In genomic region chr20:24488800-24489175, GRCh38 we compare ENCODE assay signal across 18 cellular contexts. TPM values are rescaled to one million over a fixed set of nuclear protein-coding genes. Genes with fewer than 3 reads are reported as not detected.
DNase-seq lines count a peak whose midpoint lies in the region; ATAC-seq and TF ChIP-seq lines count a peak whose summit lies in the region.
"Had no signal": no experiment of that assay in that cellular context is flagged by ENCODE, and none has a peak within 500 bp of the region (broad histone marks: within the 10 kb centered on the region; RNA-seq: fewer than 3 reads in every experiment).

No MANE protein-coding gene starts in this region.

- H2AK5ac ChIP-seq in H9 (ENCODE audit: insufficient read length, low read length): no peak overlapping the region

- H3K27me3 Mint-ChIP-seq in H9 (ENCODE audit: low read depth): peaks cover 1% of the 10 kb centered on the region; the same call in 1 of the 2 replicates
- peaks cover under 1% of the 10 kb centered on the region for H3K27me3 Mint-ChIP-seq in chondrocyte (ENCODE audit: low read depth)
- H3K27me3 Mint-ChIP-seq in stimulated activated memory B cell treated with anti-CD40 and anti-IgM and Interleukin-4, amounts not matched to agents 10 μg/mL and 1 μg/mL and 100 μg/mL, for 72 hours: no peaks in the 10 kb centered on the region

- no peaks in the 10 kb centered on the region for H3K36me3 ChIP-seq in spleen
- no peaks in the 10 kb centered on the region for H3K36me3 ChIP-seq in right atrium auricular region
- H3K36me3 ChIP-seq: BLaER1 had no signal

- no peak overlapping the region for H3K18ac ChIP-seq in H9 (ENCODE audit: insufficient read length, low read depth, low read length)

- H2BK5ac ChIP-seq in H9 (ENCODE audit: insufficient read length, low read length): no peak overlapping the region

- H3K27me3 ChIP-seq in H9 (ENCODE audit: insufficient read depth, low read length) (no peaks in the 10 kb centered on the region), spleen (replicated peaks in 1 of 7) (no peaks in the 10 kb centered on the region), right atrium auricular region (no peaks in the 10 kb centered on the region)
- H3K27me3 ChIP-seq: BLaER1 had no signal

- H3K4me3 Mint-ChIP-seq in H9 (no peak overlapping the region), chondrocyte (ENCODE audit: unreplicated experiment) (no peak overlapping the region)
- H3K4me3 Mint-ChIP-seq in stimulated activated memory B cell treated with anti-CD40 and anti-IgM and Interleukin-4, amounts not matched to agents 10 μg/mL and 1 μg/mL and 100 μg/mL, for 72 hours: no peak overlapping the region
- H3K4me3 Mint-ChIP-seq: CD14-positive monocyte; CD4-positive, alpha-beta memory T cell; GM23338 had no signal

- no CpG with 5 or more reads among the region's 6 CpGs for WGBS in H9 (ENCODE audit: extremely low coverage, insufficient read length, low lambda C conversion rate)
- WGBS in spleen, 5 donors: 91 to 96% (median 93%) methylated on average over 6 of the region's 6 CpGs

- no peak overlapping the region for H2AFZ ChIP-seq in H9 (ENCODE audit: low read length)
- H2AFZ ChIP-seq: GM23338 had no signal

- H3K4me2 ChIP-seq in H9 (ENCODE audit: insufficient read depth, insufficient read length, low read length): no peak overlapping the region
- H3K4me2 ChIP-seq: BLaER1, GM23338 had no signal

- no peaks in the 10 kb centered on the region for H3K23me2 ChIP-seq in H9 (ENCODE audit: insufficient read length, low read depth, low read length, poor library complexity, severe bottlenecking)

- H3K79me2 ChIP-seq in H9 (ENCODE audit: insufficient read depth, low read length): no peaks in the 10 kb centered on the region

- H3K9ac ChIP-seq in H9 (ENCODE audit: extremely low read depth, insufficient read length, low read length): no peak overlapping the region
- H3K9ac ChIP-seq: BLaER1 had no signal

- peaks cover 37 to 60% of the 10 kb centered on the region in 2 experiments for H3K4me1 Mint-ChIP-seq in H9
- H3K4me1 Mint-ChIP-seq in chondrocyte (ENCODE audit: low read depth): no peaks in the 10 kb centered on the region
- H3K4me1 Mint-ChIP-seq in stimulated activated memory B cell treated with anti-CD40 and anti-IgM and Interleukin-4, amounts not matched to agents 10 μg/mL and 1 μg/mL and 100 μg/mL, for 72 hours: no peaks in the 10 kb centered on the region
- H3K4me1 Mint-ChIP-seq: CD14-positive monocyte; CD4-positive, alpha-beta memory T cell had no signal

- no peak for TF ChIP-seq POLR2A in spleen (IDR thresholded peaks at IDR 0.05)

- H2BK120ac ChIP-seq in H9 (ENCODE audit: low read depth, low read length, poor library complexity, severe bottlenecking): no peak overlapping the region

- H3K56ac ChIP-seq in H9 (ENCODE audit: insufficient read length, low read depth, low read length): no peak overlapping the region

- no peak for ATAC-seq in stimulated activated memory B cell treated with anti-CD40 and anti-IgM and Interleukin-4, amounts not matched to agents 10 μg/mL and 1 μg/mL and 100 μg/mL, for 72 hours
- ATAC-seq: GM23338, HepG2 had no signal

- H4K8ac ChIP-seq in H9 (replicated peaks; ENCODE audit: insufficient read length, low read depth, low read length): no peak overlapping the region

- H4K20me1 ChIP-seq in H9 (ENCODE audit: control insufficient read depth, insufficient read depth, insufficient read length): no peaks in the 10 kb centered on the region
- H4K20me1 ChIP-seq: BLaER1 had no signal

- H3K9me3 Mint-ChIP-seq in H9 (no peaks in the 10 kb centered on the region; a peak in 1 of 5 replicates), chondrocyte (ENCODE audit: low read depth) (no peaks in the 10 kb centered on the region)
- H3K9me3 Mint-ChIP-seq in stimulated activated memory B cell treated with anti-CD40 and anti-IgM and Interleukin-4, amounts not matched to agents 10 μg/mL and 1 μg/mL and 100 μg/mL, for 72 hours: no peaks in the 10 kb centered on the region
- H3K9me3 Mint-ChIP-seq: CD4-positive, alpha-beta memory T cell; GM23338 had no signal

- no peak overlapping the region for H3K27ac Mint-ChIP-seq in H9
- no peak overlapping the region for H3K27ac Mint-ChIP-seq in chondrocyte (ENCODE audit: unreplicated experiment)
- no peak overlapping the region for H3K27ac Mint-ChIP-seq in stimulated activated memory B cell treated with anti-CD40 and anti-IgM and Interleukin-4, amounts not matched to agents 10 μg/mL and 1 μg/mL and 100 μg/mL, for 72 hours
- H3K27ac Mint-ChIP-seq: CD14-positive monocyte; CD4-positive, alpha-beta memory T cell; GM23338 had no signal

- no peak overlapping the region for H3K4me3 ChIP-seq in spleen
- H3K4me3 ChIP-seq in right atrium auricular region: no peak overlapping the region
- H3K4me3 ChIP-seq: BLaER1, GM23338 had no signal

- peaks cover 1 to 20% (median 20%) of the 10 kb centered on the region in 3 experiments for H3K36me3 Mint-ChIP-seq in H9 (ENCODE audit: insufficient read depth in 1 of 3, low read depth in 3 of 3)
- peaks cover 6% of the 10 kb centered on the region for H3K36me3 Mint-ChIP-seq in chondrocyte (ENCODE audit: low read depth)
- H3K36me3 Mint-ChIP-seq in stimulated activated memory B cell treated with anti-CD40 and anti-IgM and Interleukin-4, amounts not matched to agents 10 μg/mL and 1 μg/mL and 100 μg/mL, for 72 hours: no peaks in the 10 kb centered on the region
- H3K36me3 Mint-ChIP-seq: CD14-positive monocyte; CD4-positive, alpha-beta memory T cell had no signal

- intact Hi-C loops in spleen (cut with DNase I; ENCODE audit: low total_unique reads): no loop called here

- no peak overlapping the region for H4K5ac ChIP-seq in H9 (ENCODE audit: insufficient read length, low read depth, low read length)

- peaks cover 14% of the 10 kb centered on the region for H3K4me1 ChIP-seq in H9 (ENCODE audit: insufficient read depth, low read length)
- no peaks in the 10 kb centered on the region for H3K4me1 ChIP-seq in spleen
- peaks cover 0 to 11% of the 10 kb centered on the region in 2 donors for H3K4me1 ChIP-seq in right atrium auricular region

- DNase-seq in H9 (peak; percentile 10), chondrocyte (ENCODE audit: low spot score) (peak; percentile 53), islet precursor cell (peak; percentile 19), spleen (peak; percentile 39), right atrium auricular region (ENCODE audit: low spot score) (no peak), HT-29 (ENCODE audit: low spot score) (no peak)
- DNase-seq: 8988T; CD4-positive, alpha-beta memory T cell; DMS153; DMS79; GF-D8; H7 had no signal

- TF ChIP-seq CTCF in H9 (conservative IDR thresholded peaks at IDR 0.05): no peak
- TF ChIP-seq CTCF in chondrocyte (IDR thresholded peaks at IDR 0.05): no peak
- no peak for TF ChIP-seq CTCF in spleen (IDR thresholded peaks at IDR 0.05 in 8 of 11, conservative IDR thresholded peaks at IDR 0.05 in 3 of 11)
- TF ChIP-seq CTCF in right atrium auricular region (IDR thresholded peaks at IDR 0.05): no peak

- H3T11ph ChIP-seq in H9 (ENCODE audit: low read length): no peak overlapping the region

- no peak overlapping the region for H3K23ac ChIP-seq in H9 (ENCODE audit: insufficient read length, low read depth, low read length)

- no peaks in the 10 kb centered on the region for H3K79me1 ChIP-seq in H9 (ENCODE audit: insufficient read depth, low read depth, low read length, poor library complexity, severe bottlenecking)

- no peak overlapping the region for H2BK12ac ChIP-seq in H9 (ENCODE audit: insufficient read length, low read depth, low read length)

- no peak overlapping the region for H3K27ac ChIP-seq in H9 (ENCODE audit: insufficient read length, low read depth, low read length)
- no peak overlapping the region for H3K27ac ChIP-seq in spleen
- H3K27ac ChIP-seq in right atrium auricular region: no peak overlapping the region
- H3K27ac ChIP-seq: BLaER1 had no signal

- H3K14ac ChIP-seq in H9 (ENCODE audit: insufficient read depth, low read length): no peak overlapping the region

- no peak overlapping the region for H3K4ac ChIP-seq in H9 (ENCODE audit: low read depth, low read length)

- no peak overlapping the region for H2BK20ac ChIP-seq in H9 (ENCODE audit: low read depth, low read length, poor library complexity, severe bottlenecking)

- no peak overlapping the region for H4K91ac ChIP-seq in H9 (ENCODE audit: insufficient read length, low read depth, low read length)

- H2BK15ac ChIP-seq in H9 (ENCODE audit: low read depth, low read length): no peak overlapping the region

- H3K9me3 ChIP-seq in H9 (ENCODE audit: control insufficient read depth, low read depth, low read length) (no peaks in the 10 kb centered on the region), spleen (no peaks in the 10 kb centered on the region), right atrium auricular region (no peaks in the 10 kb centered on the region)
- H3K9me3 ChIP-seq: BLaER1 had no signal

RNA-seq across cellular contexts. Expression of gene SYNDIG1, which starts 19.4 kb away (rescaled TPM):
- total RNA-seq in H9 (2021) (4.7 and 5.4 TPM in 2 replicates), chondrocyte (5.6 to 16.4 TPM (median 6.1 TPM) in 3 replicates), spleen (1 to 10 TPM in 5 of 7 donors, under 1 TPM in 2; 0.70 to 3.5 (median 1.4) TPM), right atrium auricular region (10 to 100 TPM; 21.7 to 38.1 TPM)
- 1 to 10 TPM; 1.2 to 1.4 (median 1.2) TPM for polyA plus RNA-seq in spleen
- total RNA-seq in HT-29 (2014; rRNA removed; shearing (Covaris generic)): not detected in 2 replicates
- total RNA-seq: CD4-positive, alpha-beta memory T cell; HepG2 had no signal
- polyA plus RNA-seq: AG04450; CD14-positive monocyte; CD4-positive, alpha-beta memory T cell; HepG2 had no signal

Comparison
In these comparisons a context has a peak if more than half of its experiments do, and no peak if none do; other contexts are left out.
1. DNase-seq: peak in H9 (single experiment), chondrocyte (single experiment), islet precursor cell (single experiment) and spleen (single experiment); none in right atrium auricular region (single experiment) and HT-29 (single experiment).